14 cellular contexts compared by ENCODE assay signal in the genomic region with DNA sequence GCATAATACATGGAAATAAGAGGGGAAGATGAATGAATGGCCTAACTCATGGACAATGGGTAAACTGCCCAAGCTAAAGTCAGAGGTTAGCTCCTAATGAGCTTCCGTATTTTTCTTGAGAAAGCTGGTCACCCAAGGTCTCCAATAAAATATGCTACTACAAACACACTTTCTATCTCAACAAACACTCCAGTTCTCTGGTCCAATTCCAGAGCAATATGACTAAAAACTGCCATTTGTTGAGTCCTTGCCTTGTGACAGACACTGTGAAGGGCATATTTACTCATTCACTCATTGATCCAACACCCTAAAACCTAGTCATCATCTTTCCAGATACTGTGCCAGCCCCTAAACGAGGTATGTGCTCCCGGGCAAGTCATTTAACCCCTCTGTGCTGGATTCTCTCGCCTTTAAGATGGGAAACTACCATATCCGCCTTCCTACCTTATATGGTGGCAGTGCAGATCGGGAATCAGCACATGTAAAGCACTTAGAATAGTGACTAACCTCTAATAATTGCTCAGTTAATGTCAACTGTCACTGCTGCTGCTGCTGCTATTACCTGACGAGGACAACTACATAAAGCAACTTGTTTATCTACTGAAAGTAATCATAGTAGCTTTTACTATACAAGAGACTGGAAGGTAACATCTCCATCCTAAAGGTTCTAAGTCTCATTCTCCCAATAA.
DNase-seq lines count a peak whose midpoint lies in the region; ATAC-seq, FAIRE-seq and TF ChIP-seq lines count a peak whose summit lies in the region.
"Had no signal": no experiment of that assay in that cellular context is flagged by ENCODE, and none has a peak within 500 bp of the region (broad histone marks: within the 10 kb centered on the region; RNA-seq: fewer than 3 reads in every experiment).

No MANE protein-coding gene starts in this region.

- H3K4me1 ChIP-seq in left ventricle myocardium inferior (peaks cover 84% of the 10 kb centered on the region), keratinocyte (ENCODE audit: control insufficient read depth, extremely low read depth, insufficient read depth, low read length) (peaks cover 30% of the 10 kb centered on the region), uterus (peaks cover 6 to 14% of the 10 kb centered on the region in 2 donors)
- H3K4me1 ChIP-seq: body of pancreas had no signal

- H4K20me1 ChIP-seq in keratinocyte (ENCODE audit: control insufficient read depth, extremely low read depth, insufficient read depth, low read length): no peaks in the 10 kb centered on the region

- peak overlapping the region; percentile 76 for H3K4me2 ChIP-seq in keratinocyte (ENCODE audit: control insufficient read depth, extremely low read depth, insufficient read depth, low read depth, low read length)

- FAIRE-seq in keratinocyte (lab: Jason Lieb, UNC): no peak

- H3K27me3 Mint-ChIP-seq in activated T-helper 17 cell treated with anti-CD3 and anti-CD28 coated beads, Interleukin-2, amount 50 U/mL, for 72 hours: no peaks in the 10 kb centered on the region
- H3K27me3 Mint-ChIP-seq: effector memory CD8-positive, alpha-beta T cell; IgD-negative memory B cell had no signal

- H3K36me3 Mint-ChIP-seq in activated T-helper 17 cell treated with anti-CD3 and anti-CD28 coated beads, Interleukin-2, amount 50 U/mL, for 72 hours (ENCODE audit: low read depth): no peaks in the 10 kb centered on the region

- H3K27me3 ChIP-seq in left ventricle myocardium inferior (ENCODE audit: low read depth) (no peaks in the 10 kb centered on the region), keratinocyte (ENCODE audit: control insufficient read depth, extremely low read depth, insufficient read depth, low read length) (no peaks in the 10 kb centered on the region), uterus (no peaks in the 10 kb centered on the region)
- H3K27me3 ChIP-seq: body of pancreas had no signal

- TF ChIP-seq POLR2A in uterus (IDR thresholded peaks at IDR 0.05): no peak

- H3K4me3 Mint-ChIP-seq in activated T-helper 17 cell treated with anti-CD3 and anti-CD28 coated beads, Interleukin-2, amount 50 U/mL, for 72 hours: peak overlapping the region; percentile 63
- H3K4me3 Mint-ChIP-seq: effector memory CD8-positive, alpha-beta T cell; IgD-negative memory B cell had no signal

- H3K27ac Mint-ChIP-seq in activated T-helper 17 cell treated with anti-CD3 and anti-CD28 coated beads, Interleukin-2, amount 50 U/mL, for 72 hours: peak overlapping the region; percentile 73

- peak overlapping the region; percentile 87 for H3K27ac ChIP-seq in left ventricle myocardium inferior (replicated peaks)
- peak overlapping the region; percentile 30 for H3K27ac ChIP-seq in keratinocyte (ENCODE audit: control insufficient read depth, insufficient read depth, low read length)
- H3K27ac ChIP-seq in uterus: peak overlapping the region; percentile 73 to 75
- H3K27ac ChIP-seq: body of pancreas had no signal

- H3K9me3 ChIP-seq in left ventricle myocardium inferior (replicated peaks) (no peaks in the 10 kb centered on the region), keratinocyte (ENCODE audit: control insufficient read depth, low read depth, low read length) (no peaks in the 10 kb centered on the region), uterus (no peaks in the 10 kb centered on the region)
- H3K9me3 ChIP-seq: body of pancreas had no signal

- H2AFZ ChIP-seq in keratinocyte (ENCODE audit: control insufficient read depth, low read length): no peak overlapping the region

- intact Hi-C loops in left ventricle myocardium inferior (cut with micrococcal nuclease) (no loop called here), cardiac septum (cut with DNase I) (loop anchor here (2.0 kb wide), 1 partner anchor 27 kb away; no protein-coding TSS in a partner anchor), uterus (cut with DNase I; ENCODE audit: low total_unique reads) (no loop called here)

- H3K9ac ChIP-seq in keratinocyte (ENCODE audit: control insufficient read depth, extremely low read depth, insufficient read depth, low read length): no peak overlapping the region

- DNase-seq in left ventricle myocardium inferior: no peak
- no peak for DNase-seq in cardiac septum (ENCODE audit: low spot score)
- DNase-seq in keratinocyte (ENCODE audit: low read depth, low spot score): no peak
- DNase-seq in uterus: peak in 1 of 2 donors; percentile 15
- no peak for DNase-seq in cerebellar nuclear complex (lab: John Stamatoyannopoulos, UW)
- DNase-seq: AML-193; body of pancreas; effector memory CD8-positive, alpha-beta T cell; NCI-H146; SHP77 treated with DMSO at 0.1 percent for 48 hours had no signal

- H3K9me3 Mint-ChIP-seq in activated T-helper 17 cell treated with anti-CD3 and anti-CD28 coated beads, Interleukin-2, amount 50 U/mL, for 72 hours: no peaks in the 10 kb centered on the region
- H3K9me3 Mint-ChIP-seq: effector memory CD8-positive, alpha-beta T cell; IgD-negative memory B cell had no signal

- peak; percentile 66 for ATAC-seq in activated T-helper 17 cell treated with anti-CD3 and anti-CD28 coated beads, Interleukin-2, amount 50 U/mL, for 72 hours (replicated peaks)
- no peak for ATAC-seq in GM18870 (IDR thresholded peaks at IDR 0.05; ENCODE audit: unreplicated experiment)
- ATAC-seq in HG03378 (IDR thresholded peaks at IDR 0.05; ENCODE audit: unreplicated experiment): no peak
- ATAC-seq: body of pancreas; effector memory CD8-positive, alpha-beta T cell had no signal

- H3K36me3 ChIP-seq in left ventricle myocardium inferior: no peaks in the 10 kb centered on the region
- H3K36me3 ChIP-seq in keratinocyte (ENCODE audit: control insufficient read depth in 2 of 2, extremely low read depth in 1 of 2, insufficient read depth in 2 of 2, low read length in 2 of 2): no peaks in the 10 kb centered on the region
- H3K36me3 ChIP-seq in uterus: no peaks in the 10 kb centered on the region

- peaks cover 55% of the 10 kb centered on the region for H3K4me1 Mint-ChIP-seq in activated T-helper 17 cell treated with anti-CD3 and anti-CD28 coated beads, Interleukin-2, amount 50 U/mL, for 72 hours

- dilution Hi-C loops in keratinocyte (cut with MboI; ENCODE audit: extremely low pct_ligation_motif_present, low sequenced_read_pairs): no loop called here

- H3K4me3 ChIP-seq in left ventricle myocardium inferior (no peak overlapping the region), keratinocyte (ENCODE audit: control insufficient read depth in 2 of 3, extremely low read depth in 1 of 3, insufficient read depth in 2 of 3, low read depth in 1 of 3, low read length in 3 of 3) (peak overlapping the region in 1 of 3 experiments; percentile 25), uterus (no peak overlapping the region)
- H3K4me3 ChIP-seq: body of pancreas had no signal

- TF ChIP-seq CTCF in left ventricle myocardium inferior (IDR thresholded peaks at IDR 0.05; ENCODE audit: borderline replicate concordance) (no peak), keratinocyte (optimal IDR thresholded peaks at IDR 0.05 in 1 of 3, IDR thresholded peaks at IDR 0.05 in 1 of 3, conservative IDR thresholded peaks at IDR 0.05 in 1 of 3; ENCODE audit: extremely low read depth in 1 of 3, insufficient read depth in 2 of 3, low read length in 3 of 3) (no peak), uterus (IDR thresholded peaks at IDR 0.05) (no peak)

- no peaks in the 10 kb centered on the region for H3K9me1 ChIP-seq in keratinocyte (ENCODE audit: control insufficient read depth, extremely low read depth, insufficient read depth, low read length)

- peaks cover 6% of the 10 kb centered on the region for H3K79me2 ChIP-seq in keratinocyte (ENCODE audit: control insufficient read depth, insufficient read depth, low read length)

Comparison
In these comparisons a context has a peak if more than half of its experiments do, and no peak if none do; other contexts are left out.
1. H3K27ac ChIP-seq: peak in every context shown above with its lines; median percentile 87 in left ventricle myocardium inferior; 74 in uterus; 30 in keratinocyte.